ENCODE assay signal across 1 cellular context in the genomic region with DNA sequence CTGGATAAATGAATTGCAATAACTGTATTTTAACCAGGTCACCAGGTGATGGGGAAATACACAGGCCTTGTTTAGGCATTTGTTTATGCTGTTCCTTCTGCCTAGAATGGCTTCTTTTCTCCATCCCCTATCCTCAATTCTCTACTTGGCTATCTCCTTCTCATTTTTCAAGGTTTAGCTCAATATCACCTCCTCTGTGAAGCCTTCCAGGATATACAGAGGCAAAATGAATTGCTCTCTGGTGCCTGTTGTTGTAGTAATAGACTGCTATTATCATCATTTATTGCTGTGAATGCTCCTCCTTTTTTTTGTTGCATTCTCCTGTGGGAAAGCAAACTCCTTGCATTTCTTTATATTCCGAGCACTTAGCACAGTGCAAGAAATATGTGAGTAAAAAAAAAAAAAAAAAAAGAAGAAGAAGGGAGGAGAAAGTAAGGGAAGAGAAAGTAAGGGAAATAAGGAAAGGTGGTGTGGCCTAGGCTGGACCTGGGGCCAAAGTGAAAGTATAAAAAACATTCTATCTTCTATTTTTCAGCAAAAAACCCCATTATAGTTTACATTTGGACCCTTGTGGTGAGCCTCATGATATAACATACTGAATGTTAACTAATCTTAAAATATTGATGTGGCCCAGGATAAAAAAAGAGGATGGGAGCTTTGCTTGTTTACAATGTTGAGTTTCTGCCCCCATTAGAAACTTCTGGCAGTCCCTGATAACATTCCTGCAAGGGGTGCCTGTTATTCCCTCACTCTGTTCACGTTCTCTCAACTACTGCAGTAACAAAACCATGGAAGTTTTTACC.
A peak's percentile ranks its signal among the peaks of the same experiment; 100 is the strongest.
TF ChIP-seq lines count a peak whose summit lies in the region.

No MANE protein-coding gene starts in this region.

TF ChIP-seq in K562, 482 proteins besides CTCF, POLR2A, EP300 and RAD21 (continues in another document):
- TF ChIP-seq ZNF436 (CRISPR knock-in tag; IDR thresholded peaks at IDR 0.05), result no peak
- TF ChIP-seq DPF2 (IDR thresholded peaks at IDR 0.05), result peak; percentile 82
- TF ChIP-seq FOSL1 (tag; conservative IDR thresholded peaks at IDR 0.05), result 0 out of 2 replicates have a peak, but pooled peaks have one; percentile 10
- TF ChIP-seq KLF16 (IDR thresholded peaks at IDR 0.05), result peak; percentile 31; the same call in 1 of the 2 replicates
- peak; percentile 80 for TF ChIP-seq TAL1 (IDR thresholded peaks at IDR 0.05)
- TF ChIP-seq CBX2 (IDR thresholded peaks at IDR 0.05; ENCODE audit: insufficient read depth, low read length, poor library complexity, severe bottlenecking), result no peak
- no peak for TF ChIP-seq ZNF239 (CRISPR knock-in tag; IDR thresholded peaks at IDR 0.05)
- TF ChIP-seq TFAM (CRISPR knock-in tag; conservative IDR thresholded peaks at IDR 0.05), result no peak
- TF ChIP-seq ZFP36 (IDR thresholded peaks at IDR 0.05; ENCODE audit: low read depth, low read length, partially characterized antibody), result peak; percentile 91
- TF ChIP-seq ZBED1 (IDR thresholded peaks at IDR 0.05), result no peak
- TF ChIP-seq CCNT2 (IDR thresholded peaks at IDR 0.05; ENCODE audit: borderline replicate concordance, extremely low read depth, insufficient read length, low read depth, low read length), result peak; percentile 50
- TF ChIP-seq CBX1 (IDR thresholded peaks at IDR 0.05; ENCODE audit: low read depth), result no peak
- TF ChIP-seq, protein P1, sequence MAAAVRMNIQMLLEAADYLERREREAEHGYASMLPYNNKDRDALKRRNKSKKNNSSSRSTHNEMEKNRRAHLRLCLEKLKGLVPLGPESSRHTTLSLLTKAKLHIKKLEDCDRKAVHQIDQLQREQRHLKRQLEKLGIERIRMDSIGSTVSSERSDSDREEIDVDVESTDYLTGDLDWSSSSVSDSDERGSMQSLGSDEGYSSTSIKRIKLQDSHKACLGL (CRISPR knock-in tag; IDR thresholded peaks at IDR 0.05; ENCODE audit: borderline replicate concordance, poor library complexity, severe bottlenecking), result no peak
- TF ChIP-seq, protein P2, sequence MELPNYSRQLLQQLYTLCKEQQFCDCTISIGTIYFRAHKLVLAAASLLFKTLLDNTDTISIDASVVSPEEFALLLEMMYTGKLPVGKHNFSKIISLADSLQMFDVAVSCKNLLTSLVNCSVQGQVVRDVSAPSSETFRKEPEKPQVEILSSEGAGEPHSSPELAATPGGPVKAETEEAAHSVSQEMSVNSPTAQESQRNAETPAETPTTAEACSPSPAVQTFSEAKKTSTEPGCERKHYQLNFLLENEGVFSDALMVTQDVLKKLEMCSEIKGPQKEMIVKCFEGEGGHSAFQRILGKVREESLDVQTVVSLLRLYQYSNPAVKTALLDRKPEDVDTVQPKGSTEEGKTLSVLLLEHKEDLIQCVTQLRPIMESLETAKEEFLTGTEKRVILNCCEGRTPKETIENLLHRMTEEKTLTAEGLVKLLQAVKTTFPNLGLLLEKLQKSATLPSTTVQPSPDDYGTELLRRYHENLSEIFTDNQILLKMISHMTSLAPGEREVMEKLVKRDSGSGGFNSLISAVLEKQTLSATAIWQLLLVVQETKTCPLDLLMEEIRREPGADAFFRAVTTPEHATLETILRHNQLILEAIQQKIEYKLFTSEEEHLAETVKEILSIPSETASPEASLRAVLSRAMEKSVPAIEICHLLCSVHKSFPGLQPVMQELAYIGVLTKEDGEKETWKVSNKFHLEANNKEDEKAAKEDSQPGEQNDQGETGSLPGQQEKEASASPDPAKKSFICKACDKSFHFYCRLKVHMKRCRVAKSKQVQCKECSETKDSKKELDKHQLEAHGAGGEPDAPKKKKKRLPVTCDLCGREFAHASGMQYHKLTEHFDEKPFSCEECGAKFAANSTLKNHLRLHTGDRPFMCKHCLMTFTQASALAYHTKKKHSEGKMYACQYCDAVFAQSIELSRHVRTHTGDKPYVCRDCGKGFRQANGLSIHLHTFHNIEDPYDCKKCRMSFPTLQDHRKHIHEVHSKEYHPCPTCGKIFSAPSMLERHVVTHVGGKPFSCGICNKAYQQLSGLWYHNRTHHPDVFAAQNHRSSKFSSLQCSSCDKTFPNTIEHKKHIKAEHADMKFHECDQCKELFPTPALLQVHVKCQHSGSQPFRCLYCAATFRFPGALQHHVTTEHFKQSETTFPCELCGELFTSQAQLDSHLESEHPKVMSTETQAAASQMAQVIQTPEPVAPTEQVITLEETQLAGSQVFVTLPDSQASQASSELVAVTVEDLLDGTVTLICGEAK (IDR thresholded peaks at IDR 0.05), result no peak
- TF ChIP-seq, protein P2 (CRISPR knock-in tag; IDR thresholded peaks at IDR 0.05), result no peak
- peak in 1 of 2 experiments; percentile 54; a peak in 1 of 4 replicates for TF ChIP-seq RCOR1 (IDR thresholded peaks at IDR 0.05; ENCODE audit: borderline replicate concordance in 1 of 2, low read depth in 2 of 2, low read length in 2 of 2)
- peak; percentile 66; the same call in 1 of the 2 replicates for TF ChIP-seq SMARCC2 (IDR thresholded peaks at IDR 0.05; ENCODE audit: low read depth)
- TF ChIP-seq STAG1 (CRISPR knock-in tag; IDR thresholded peaks at IDR 0.05; ENCODE audit: borderline replicate concordance), result no peak
- no peak for TF ChIP-seq NCOA2 (IDR thresholded peaks at IDR 0.05; ENCODE audit: partially characterized antibody in 2 of 2)
- TF ChIP-seq, protein P3, sequence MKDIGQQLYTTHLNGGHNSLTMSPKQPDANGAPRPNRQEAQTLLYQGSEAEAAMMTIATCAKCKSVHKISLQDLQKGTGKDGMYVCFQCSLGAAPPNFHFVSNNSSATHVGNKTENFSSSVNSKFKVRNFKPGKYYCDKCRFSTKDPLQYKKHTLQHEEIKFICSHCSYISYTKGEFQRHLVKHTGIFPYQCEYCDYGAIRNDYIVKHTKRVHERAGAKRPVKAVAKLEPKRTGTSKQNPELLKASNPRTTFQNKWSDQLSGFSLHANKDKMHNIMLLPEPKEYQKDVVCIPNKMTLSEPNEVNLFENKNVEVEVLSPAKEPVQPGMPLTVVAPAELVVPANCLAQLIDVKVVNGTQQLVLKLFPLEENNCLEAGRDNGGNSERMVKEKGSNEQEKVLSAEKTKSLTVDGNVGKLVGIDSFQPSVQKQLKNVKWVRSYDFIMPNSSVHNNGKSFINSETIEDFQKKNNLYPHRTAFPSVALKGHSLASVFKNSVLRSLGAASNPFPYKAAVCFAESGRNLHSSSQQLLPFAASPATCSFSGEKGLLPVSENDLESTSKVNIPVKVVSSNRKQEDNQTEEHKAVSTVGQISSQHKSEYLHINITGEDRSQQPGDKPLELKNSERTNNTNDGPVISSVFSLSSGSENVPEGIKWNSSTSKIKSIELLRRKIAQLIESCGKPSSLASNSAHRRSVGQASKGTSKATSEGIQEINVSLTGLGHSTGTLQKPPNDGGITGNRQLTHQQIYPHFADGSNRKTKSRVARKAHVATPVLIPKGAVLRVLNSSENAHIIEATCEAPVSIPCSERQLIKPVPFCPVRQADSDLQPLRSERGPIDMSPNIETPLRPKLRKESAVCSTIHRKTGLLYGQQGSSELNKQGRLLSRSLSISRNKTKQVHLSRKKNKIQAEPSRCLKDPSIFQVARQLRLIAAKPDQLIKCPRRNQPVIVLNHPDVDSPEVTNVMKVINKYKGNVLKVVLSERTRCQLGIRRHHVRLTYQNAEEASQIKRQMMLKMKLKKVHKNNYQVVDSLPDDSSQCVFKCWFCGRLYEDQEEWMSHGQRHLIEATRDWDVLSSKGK (CRISPR knock-in tag; IDR thresholded peaks at IDR 0.05), result no peak
- no peak for TF ChIP-seq SRSF3 (IDR thresholded peaks at IDR 0.05; ENCODE audit: insufficient read depth, low read length)
- TF ChIP-seq STAT5A (IDR thresholded peaks at IDR 0.05; ENCODE audit: borderline replicate concordance, low read length), result peak; percentile 39; the same call in 1 of the 2 replicates
- no peak for TF ChIP-seq ZNF444 (CRISPR knock-in tag; IDR thresholded peaks at IDR 0.05)
- no peak for TF ChIP-seq PHTF2 (CRISPR knock-in tag; IDR thresholded peaks at IDR 0.05)
- TF ChIP-seq ZFX (CRISPR knock-in tag; IDR thresholded peaks at IDR 0.05), result peak; percentile 22; the same call in 1 of the 2 replicates
- 0 out of 2 replicates have a peak, but pooled peaks have one; percentile 19 for TF ChIP-seq CTBP1 (IDR thresholded peaks at IDR 0.05; ENCODE audit: borderline replicate concordance)
- no peak for TF ChIP-seq ZNF778 (CRISPR knock-in tag; IDR thresholded peaks at IDR 0.05)
- TF ChIP-seq EP400 (IDR thresholded peaks at IDR 0.05), result no peak
- TF ChIP-seq SNRNP70 (optimal IDR thresholded peaks at IDR 0.05; ENCODE audit: low read depth, low read length), result no peak
- TF ChIP-seq RBM14 (IDR thresholded peaks at IDR 0.05; ENCODE audit: borderline replicate concordance, insufficient read depth, low read depth, low read length), result no peak
- no peak for TF ChIP-seq NR3C1 (CRISPR knock-in tag; IDR thresholded peaks at IDR 0.05)
- TF ChIP-seq, protein P4, sequence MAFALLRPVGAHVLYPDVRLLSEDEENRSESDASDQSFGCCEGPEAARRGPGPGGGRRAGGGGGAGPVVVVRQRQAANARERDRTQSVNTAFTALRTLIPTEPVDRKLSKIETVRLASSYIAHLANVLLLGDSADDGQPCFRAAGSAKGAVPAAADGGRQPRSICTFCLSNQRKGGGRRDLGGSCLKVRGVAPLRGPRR (CRISPR knock-in tag; IDR thresholded peaks at IDR 0.05), result no peak
- TF ChIP-seq TBP (optimal IDR thresholded peaks at IDR 0.05; ENCODE audit: low read depth, low read length), result no peak
- TF ChIP-seq SP1 (CRISPR knock-in tag; IDR thresholded peaks at IDR 0.05), result no peak
- no peak for TF ChIP-seq ZNF316 (IDR thresholded peaks at IDR 0.05)
- TF ChIP-seq, protein P5, sequence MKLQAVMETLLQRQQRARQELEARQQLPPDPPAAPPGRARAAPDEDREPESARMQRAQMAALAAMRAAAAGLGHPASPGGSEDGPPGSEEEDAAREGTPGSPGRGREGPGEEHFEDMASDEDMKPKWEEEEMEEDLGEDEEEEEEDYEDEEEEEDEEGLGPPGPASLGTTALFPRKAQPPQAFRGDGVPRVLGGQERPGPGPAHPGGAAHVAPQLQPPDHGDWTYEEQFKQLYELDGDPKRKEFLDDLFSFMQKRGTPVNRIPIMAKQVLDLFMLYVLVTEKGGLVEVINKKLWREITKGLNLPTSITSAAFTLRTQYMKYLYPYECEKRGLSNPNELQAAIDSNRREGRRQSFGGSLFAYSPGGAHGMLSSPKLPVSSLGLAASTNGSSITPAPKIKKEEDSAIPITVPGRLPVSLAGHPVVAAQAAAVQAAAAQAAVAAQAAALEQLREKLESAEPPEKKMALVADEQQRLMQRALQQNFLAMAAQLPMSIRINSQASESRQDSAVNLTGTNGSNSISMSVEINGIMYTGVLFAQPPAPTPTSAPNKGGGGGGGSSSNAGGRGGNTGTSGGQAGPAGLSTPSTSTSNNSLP (IDR thresholded peaks at IDR 0.05; ENCODE audit: borderline replicate concordance, low read depth, low read length), result 0 out of 2 replicates have a peak, but pooled peaks have one; percentile 12
- no peak for TF ChIP-seq TRIM28 (IDR thresholded peaks at IDR 0.05)
- peak; percentile 83 for TF ChIP-seq SMARCA4 (IDR thresholded peaks at IDR 0.05)
- no peak for TF ChIP-seq ZNF77 (CRISPR knock-in tag; IDR thresholded peaks at IDR 0.05)
- TF ChIP-seq, protein P6, sequence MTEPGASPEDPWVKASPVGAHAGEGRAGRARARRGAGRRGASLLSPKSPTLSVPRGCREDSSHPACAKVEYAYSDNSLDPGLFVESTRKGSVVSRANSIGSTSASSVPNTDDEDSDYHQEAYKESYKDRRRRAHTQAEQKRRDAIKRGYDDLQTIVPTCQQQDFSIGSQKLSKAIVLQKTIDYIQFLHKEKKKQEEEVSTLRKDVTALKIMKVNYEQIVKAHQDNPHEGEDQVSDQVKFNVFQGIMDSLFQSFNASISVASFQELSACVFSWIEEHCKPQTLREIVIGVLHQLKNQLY (CRISPR knock-in tag; conservative IDR thresholded peaks at IDR 0.05), result no peak
- no peak for TF ChIP-seq ZNF23 (CRISPR knock-in tag; IDR thresholded peaks at IDR 0.05)
- TF ChIP-seq, protein P7, sequence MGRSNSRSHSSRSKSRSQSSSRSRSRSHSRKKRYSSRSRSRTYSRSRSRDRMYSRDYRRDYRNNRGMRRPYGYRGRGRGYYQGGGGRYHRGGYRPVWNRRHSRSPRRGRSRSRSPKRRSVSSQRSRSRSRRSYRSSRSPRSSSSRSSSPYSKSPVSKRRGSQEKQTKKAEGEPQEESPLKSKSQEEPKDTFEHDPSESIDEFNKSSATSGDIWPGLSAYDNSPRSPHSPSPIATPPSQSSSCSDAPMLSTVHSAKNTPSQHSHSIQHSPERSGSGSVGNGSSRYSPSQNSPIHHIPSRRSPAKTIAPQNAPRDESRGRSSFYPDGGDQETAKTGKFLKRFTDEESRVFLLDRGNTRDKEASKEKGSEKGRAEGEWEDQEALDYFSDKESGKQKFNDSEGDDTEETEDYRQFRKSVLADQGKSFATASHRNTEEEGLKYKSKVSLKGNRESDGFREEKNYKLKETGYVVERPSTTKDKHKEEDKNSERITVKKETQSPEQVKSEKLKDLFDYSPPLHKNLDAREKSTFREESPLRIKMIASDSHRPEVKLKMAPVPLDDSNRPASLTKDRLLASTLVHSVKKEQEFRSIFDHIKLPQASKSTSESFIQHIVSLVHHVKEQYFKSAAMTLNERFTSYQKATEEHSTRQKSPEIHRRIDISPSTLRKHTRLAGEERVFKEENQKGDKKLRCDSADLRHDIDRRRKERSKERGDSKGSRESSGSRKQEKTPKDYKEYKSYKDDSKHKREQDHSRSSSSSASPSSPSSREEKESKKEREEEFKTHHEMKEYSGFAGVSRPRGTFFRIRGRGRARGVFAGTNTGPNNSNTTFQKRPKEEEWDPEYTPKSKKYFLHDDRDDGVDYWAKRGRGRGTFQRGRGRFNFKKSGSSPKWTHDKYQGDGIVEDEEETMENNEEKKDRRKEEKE (IDR thresholded peaks at IDR 0.05; ENCODE audit: borderline replicate concordance in 1 of 2, control insufficient read depth in 1 of 2, low read depth in 2 of 2, low read length in 1 of 2), result no peak
- TF ChIP-seq ZNF384 (IDR thresholded peaks at IDR 0.05; ENCODE audit: low read depth, low read length), result peak; percentile 57; the same call in 1 of the 2 replicates
- peak; percentile 92 for TF ChIP-seq ARID1B (IDR thresholded peaks at IDR 0.05)
